In genomic region chr10:101672536-101672935, GRCh38 we compare ENCODE assay signal across 28 cellular contexts. TPM values are rescaled to one million over a fixed set of nuclear protein-coding genes. Genes with fewer than 3 reads are reported as not detected.
DNase-seq lines count a peak whose midpoint lies in the region; ATAC-seq, FAIRE-seq and TF ChIP-seq lines count a peak whose summit lies in the region.
"Had no signal": no experiment of that assay in that cellular context is flagged by ENCODE, and none has a peak within 500 bp of the region (broad histone marks: within the 10 kb centered on the region; RNA-seq: fewer than 3 reads in every experiment).

No MANE protein-coding gene starts in this region.

- no TSS peak for BruUV-seq in HepG2 (replicated peaks; lab: Mats Ljungman, UMichigan)

- 42% methylated on average over 4 of the region's 6 CpGs for WGBS in right lobe of liver (ENCODE audit: insufficient coverage, low coverage, low lambda C conversion rate, missing lambda C conversion rate)
- 100% methylated on average over 6 of the region's 6 CpGs for WGBS in HepG2 (ENCODE audit: low lambda C conversion rate)

- H3K27ac ChIP-seq in right lobe of liver (no peak overlapping the region), HepG2 (ENCODE audit: extremely low read length, insufficient read depth, low read length) (no peak overlapping the region), upper lobe of right lung (no peak overlapping the region), RWPE1 (no peak overlapping the region)
- H3K27ac ChIP-seq: A549, uterus, VCaP had no signal

- no peak overlapping the region for H3K27ac Mint-ChIP-seq in activated naive CD8-positive, alpha-beta T cell treated with anti-CD3 and anti-CD28 coated beads for 36 hours
- H3K27ac Mint-ChIP-seq: B cell; GM23338; stimulated activated memory B cell treated with anti-CD40 and anti-IgM and Interleukin-4, amounts not matched to agents 10 μg/mL and 1 μg/mL and 100 μg/mL, for 72 hours had no signal

- H3K4me1 Mint-ChIP-seq in activated naive CD8-positive, alpha-beta T cell treated with anti-CD3 and anti-CD28 coated beads for 36 hours = peaks cover 10% of the 10 kb centered on the region
- H3K4me1 Mint-ChIP-seq: GM23338, neural crest cell had no signal

- CTCF ChIA-PET in HepG2 (lab: Yijun Ruan, JAX; ENCODE audit: low intra/inter-chr PET ratio, low total read pairs) (no interaction called here), RWPE1 (lab: Yijun Ruan, JAX) (no interaction called here)

- H3K9me3 ChIP-seq in right lobe of liver (no peaks in the 10 kb centered on the region), HepG2 (ENCODE audit: low read length) (peaks cover 10% of the 10 kb centered on the region; the same call in 1 of the 2 replicates), upper lobe of right lung (no peaks in the 10 kb centered on the region)
- H3K9me3 ChIP-seq: A549, uterus had no signal

- no peak overlapping the region for H3K4me3 Mint-ChIP-seq in activated naive CD8-positive, alpha-beta T cell treated with anti-CD3 and anti-CD28 coated beads for 36 hours
- H3K4me3 Mint-ChIP-seq: B cell; CD8-positive, alpha-beta memory T cell; GM23338; neural crest cell; stimulated activated memory B cell treated with anti-CD40 and anti-IgM and Interleukin-4, amounts not matched to agents 10 μg/mL and 1 μg/mL and 100 μg/mL, for 72 hours had no signal

- H3K27me3 Mint-ChIP-seq in activated naive CD8-positive, alpha-beta T cell treated with anti-CD3 and anti-CD28 coated beads for 36 hours = no peaks in the 10 kb centered on the region
- H3K27me3 Mint-ChIP-seq: B cell; CD8-positive, alpha-beta memory T cell; stimulated activated memory B cell treated with anti-CD40 and anti-IgM and Interleukin-4, amounts not matched to agents 10 μg/mL and 1 μg/mL and 100 μg/mL, for 72 hours had no signal

- H3K9ac ChIP-seq in HepG2 (ENCODE audit: insufficient read depth, low read depth, low read length) = no peak overlapping the region

- H3K4me2 ChIP-seq in HepG2 (ENCODE audit: low read depth, low read length) = no peak overlapping the region
- H3K4me2 ChIP-seq: A549, GM23338, smooth muscle cell had no signal

- TF ChIP-seq CTCF in right lobe of liver (IDR thresholded peaks at IDR 0.05) (no peak), HepG2 (CRISPR knock-in tag; IDR thresholded peaks at IDR 0.05) (no peak), upper lobe of right lung (IDR thresholded peaks at IDR 0.05) (no peak), RWPE1 (conservative IDR thresholded peaks at IDR 0.05; ENCODE audit: low read depth) (no peak)

- no peaks in the 10 kb centered on the region for H3K27me3 ChIP-seq in right lobe of liver
- H3K27me3 ChIP-seq in HepG2 (ENCODE audit: control insufficient read depth in 1 of 2, insufficient read depth in 2 of 2, low read length in 2 of 2) = no peaks in the 10 kb centered on the region
- H3K27me3 ChIP-seq in upper lobe of right lung = no peaks in the 10 kb centered on the region
- H3K27me3 ChIP-seq: uterus had no signal

- H4K20me1 ChIP-seq in HepG2 (ENCODE audit: insufficient read depth, low read length) = no peaks in the 10 kb centered on the region

- no peaks in the 10 kb centered on the region for H3K79me2 ChIP-seq in HepG2 (ENCODE audit: insufficient read depth, low read length)

- no peaks in the 10 kb centered on the region for H3K4me1 ChIP-seq in right lobe of liver
- H3K4me1 ChIP-seq in HepG2 (ENCODE audit: insufficient read depth, low read length) = no peaks in the 10 kb centered on the region
- no peaks in the 10 kb centered on the region for H3K4me1 ChIP-seq in upper lobe of right lung
- H3K4me1 ChIP-seq: A549, uterus had no signal

- peaks cover 48% of the 10 kb centered on the region for H3K36me3 Mint-ChIP-seq in activated naive CD8-positive, alpha-beta T cell treated with anti-CD3 and anti-CD28 coated beads for 36 hours

- TF ChIP-seq RAD21 in HepG2 (CRISPR knock-in tag; IDR thresholded peaks at IDR 0.05) = no peak

- DNase-seq in right lobe of liver = peak; percentile 49 to 87 (median 82)
- no peak for DNase-seq in HepG2 (ENCODE audit: low spot score)
- DNase-seq in left cardiac atrium = peak; percentile 64
- DNase-seq in myocyte (ENCODE audit: low read depth) = peak; percentile 49
- DNase-seq in upper lobe of right lung = peak; percentile 71
- DNase-seq in activated naive CD8-positive, alpha-beta T cell treated with anti-CD3 and anti-CD28 coated beads for 36 hours = no peak
- no peak for DNase-seq in RWPE1 (ENCODE audit: low spot score)
- DNase-seq: activated CD4-positive, alpha-beta T cell treated with anti-CD3 and anti-CD28 coated beads for 48 hours; activated naive CD4-positive, alpha-beta T cell treated with anti-CD3 and anti-CD28 coated beads, Interleukin-2, amount 50 U/mL, for 16 hours; aorta; CD8-positive, alpha-beta memory T cell; central memory CD4-positive, alpha-beta T cell; KBM-7; NCI-H1694; NCI-H524 treated with DMSO at 0.1 percent for 48 hours; RPMI8226; stimulated activated CD4-positive, alpha-beta T cell treated with anti-CD3 and anti-CD28 coated beads, Interleukin-2, amount 100 ng/mL, for 48 hours; uterus had no signal

- H3K36me3 ChIP-seq in right lobe of liver (peaks cover 0 to 40% (median 8%) of the 10 kb centered on the region in 4 donors), HepG2 (replicated peaks in 1 of 2; ENCODE audit: control insufficient read depth in 1 of 2, insufficient read depth in 2 of 2, low read length in 2 of 2) (peaks cover 18 to 53% of the 10 kb centered on the region in 2 experiments), upper lobe of right lung (peaks cover 80% of the 10 kb centered on the region)
- H3K36me3 ChIP-seq: uterus had no signal

- H2AFZ ChIP-seq in HepG2 (ENCODE audit: low read length) = no peak overlapping the region
- H2AFZ ChIP-seq: GM23338 had no signal

- TF ChIP-seq POLR2A in right lobe of liver (IDR thresholded peaks at IDR 0.05) = no peak
- TF ChIP-seq POLR2A in HepG2 (IDR thresholded peaks at IDR 0.05; ENCODE audit: insufficient read depth in 1 of 2, low read depth in 2 of 2, low read length in 2 of 2) = no peak

- H3K9me3 Mint-ChIP-seq in activated naive CD8-positive, alpha-beta T cell treated with anti-CD3 and anti-CD28 coated beads for 36 hours = peaks cover 5% of the 10 kb centered on the region

- no peak for FAIRE-seq in HepG2 (lab: Jason Lieb, UNC)
- FAIRE-seq: A549, endothelial cell of umbilical vein had no signal

- intact Hi-C loops in right lobe of liver (cut with DNase I) = no loop called here
- intact Hi-C loops in HepG2 (cut with micrococcal nuclease; ENCODE audit: unreplicated experiment) = no loop called here
- intact Hi-C loops in left cardiac atrium (cut with DNase I) = no loop called here
- intact Hi-C loops in upper lobe of right lung (cut with DNase I) = no loop called here

- TF ChIP-seq EP300 in HepG2 (IDR thresholded peaks at IDR 0.05; ENCODE audit: low read depth in 2 of 2, low read length in 2 of 2) = no peak
- no peak for TF ChIP-seq EP300 in HepG2 (CRISPR knock-in tag; IDR thresholded peaks at IDR 0.05; ENCODE audit: borderline replicate concordance)

- in situ Hi-C loops in HepG2 (cut with HindIII; ENCODE audit: extremely low pct_ligation_motif_present, low pct_unique_long_range_greater_than_20kb) = no loop called here

- H3K4me3 ChIP-seq in right lobe of liver (no peak overlapping the region), HepG2 (replicated peaks in 1 of 3; ENCODE audit: insufficient read depth in 1 of 3, low read depth in 2 of 3, low read length in 3 of 3) (no peak overlapping the region), upper lobe of right lung (no peak overlapping the region)
- H3K4me3 ChIP-seq: A549, GM23338, smooth muscle cell, uterus had no signal

- POLR2A ChIA-PET in HepG2 (lab: Yijun Ruan, JAX) = no interaction called here
- POLR2A ChIA-PET in RWPE1 (lab: Yijun Ruan, JAX; ENCODE audit: low non-redundant PET) = no interaction called here

- ATAC-seq in right lobe of liver (peak; percentile 57 to 99 (median 78)), HepG2 (no peak), left cardiac atrium (peak; percentile 83 to 97), upper lobe of right lung (peak; percentile 75), HG02763 (IDR thresholded peaks at IDR 0.05; ENCODE audit: unreplicated experiment) (no peak)
- ATAC-seq: A549; GM23338; SK-N-SH treated with all-trans-retinoic acid at 6 μM for 48 hours; stimulated activated memory B cell treated with anti-CD40 and anti-IgM and Interleukin-4, amounts not matched to agents 10 μg/mL and 1 μg/mL and 100 μg/mL, for 72 hours had no signal

TF ChIP-seq in HepG2, 621 proteins besides CTCF, POLR2A, EP300 and RAD21 (continues in another document):
- TF ChIP-seq GFI1 (CRISPR knock-in tag; IDR thresholded peaks at IDR 0.05; ENCODE audit: borderline replicate concordance) (no peak), ZNF674 (CRISPR knock-in tag; IDR thresholded peaks at IDR 0.05; ENCODE audit: low read depth) (no peak)

RNA-seq across cellular contexts. Expression of gene FBXW4, which starts 22.4 kb away (rescaled TPM):
- total RNA-seq in right lobe of liver (10 to 100 TPM; 15.1 to 29.5 (median 25.6) TPM), HepG2 (2016; rRNA removed; fragmentation: Illumina TruSeq; extraction: Trizol) (15.0 and 23.5 TPM in 2 replicates), left cardiac atrium (10 to 100 TPM; 92.0 to 99.0 TPM), myocyte (27.7 and 35.1 TPM in 2 replicates), upper lobe of right lung (94.3 TPM)
- total RNA-seq in HepG2 (2016; cell fraction: cytosol; rRNA removed; fragmentation: Illumina TruSeq; extraction: Trizol; ENCODE audit: low read depth) = 95.9 and 111 TPM in 2 replicates
- 13.0 and 28.6 TPM in 2 replicates for total RNA-seq in HepG2 (2016; cell fraction: insoluble cytoplasmic fraction; rRNA removed; fragmentation: Illumina TruSeq; extraction: Trizol)
- 47.9 and 51.4 TPM in 2 replicates for total RNA-seq in HepG2 (2016; cell fraction: membrane; rRNA removed; fragmentation: Illumina TruSeq; extraction: Trizol)
- 18.2 and 18.7 TPM in 2 replicates for total RNA-seq in HepG2 (2016; cell fraction: nucleus; rRNA removed; fragmentation: Illumina TruSeq; extraction: Trizol)
- polyA plus RNA-seq in HepG2 (2011; rRNA removed) = 33.6 and 33.7 TPM in 2 replicates
- polyA plus RNA-seq in HepG2 (2011; cell fraction: cytosol; rRNA removed) = 27.2 and 39.3 TPM in 2 replicates
- polyA plus RNA-seq in HepG2 (2011; cell fraction: nucleus; rRNA removed) = 25.6 and 28.0 TPM in 2 replicates
- polyA plus RNA-seq in HepG2 (2012) = 25.5 and 27.0 TPM in 2 replicates
- 12.4 and 14.7 TPM in 2 replicates for polyA plus RNA-seq in HepG2 (2016; cell fraction: cytosol; fragmentation: Illumina TruSeq; extraction: Trizol; ENCODE audit: low read depth)
- 19.7 and 26.9 TPM in 2 replicates for polyA plus RNA-seq in HepG2 (2016; cell fraction: insoluble cytoplasmic fraction; fragmentation: Illumina TruSeq; extraction: Trizol; ENCODE audit: low read depth)
- 24.1 and 30.0 TPM in 2 replicates for polyA plus RNA-seq in HepG2 (2016; cell fraction: membrane; fragmentation: Illumina TruSeq; extraction: Trizol; ENCODE audit: low read depth)
- polyA plus RNA-seq in HepG2 (2016; cell fraction: nucleus; fragmentation: Illumina TruSeq; extraction: Trizol; ENCODE audit: insufficient read depth, low read depth) = 25.0 and 29.9 TPM in 2 replicates
- 66.7 and 69.3 TPM in 2 replicates for polyA minus RNA-seq in HepG2 (2011; rRNA and poly(A)+ RNA removed; ENCODE audit: low replicate concordance)
- polyA minus RNA-seq in HepG2 (2011; cell fraction: cytosol; rRNA and poly(A)+ RNA removed) = 16.3 and 20.3 TPM in 2 replicates
- polyA minus RNA-seq in HepG2 (2011; cell fraction: nucleus; rRNA and poly(A)+ RNA removed) = 23.6 and 29.8 TPM in 2 replicates
- polyA plus RNA-seq in myocyte (2012) = 60.3 TPM
- 10 to 100 TPM; 29.5 to 34.0 TPM for total RNA-seq in activated naive CD8-positive, alpha-beta T cell treated with anti-CD3 and anti-CD28 coated beads for 36 hours

Comparison
In these comparisons a context has a peak if more than half of its experiments do, and no peak if none do; other contexts are left out.
1. ATAC-seq: peak in right lobe of liver (4 of 4), left cardiac atrium (2 of 2) and upper lobe of right lung (single experiment); none in HepG2 (single experiment) and HG02763 (single experiment).
2. DNase-seq: peak in right lobe of liver (3 of 3), left cardiac atrium (single experiment), myocyte (single experiment) and upper lobe of right lung (single experiment); none in HepG2 (single experiment), activated naive CD8-positive, alpha-beta T cell treated with anti-CD3 and anti-CD28 coated beads for 36 hours (single experiment) and RWPE1 (single experiment).